Comparison of ENCODE assay signal across 8 cellular contexts in genomic region chr10:24503627-24504320, GRCh38.
A peak's percentile ranks its signal among the peaks of the same experiment; 100 is the strongest.
DNase-seq lines count a peak whose midpoint lies in the region; ATAC-seq and TF ChIP-seq lines count a peak whose summit lies in the region.

No MANE protein-coding gene starts in this region.

- ATAC-seq in GM19467 (IDR thresholded peaks at IDR 0.05; ENCODE audit: unreplicated experiment): peak; percentile 80
- no peak for ATAC-seq in HG02970 (IDR thresholded peaks at IDR 0.05; ENCODE audit: low FRiP score, unreplicated experiment)

- no peak overlapping the region for H3K27ac Mint-ChIP-seq in activated CD4-positive, alpha-beta T cell treated with anti-CD3 and anti-CD28 coated beads, Interleukin-2, amount 10 ng/mL, durations not matched to agents 7 days and 5 days
- no peak overlapping the region for H3K27ac Mint-ChIP-seq in glutamatergic neuron (ENCODE audit: unreplicated experiment)

- POLR2A ChIA-PET in activated CD4-positive, alpha-beta T cell treated with anti-CD3 and anti-CD28 coated beads, Interleukin-2, amount 10 ng/mL, durations not matched to agents 7 days and 5 days (lab: Charles Lee): no interaction called here

- CTCF ChIA-PET in activated CD4-positive, alpha-beta T cell treated with anti-CD3 and anti-CD28 coated beads, Interleukin-2, amount 10 ng/mL, durations not matched to agents 7 days and 5 days (lab: Charles Lee): interaction anchor here (3.0 kb wide), 1 partner anchor 15 kb away, joined by 10 read pairs; no protein-coding TSS in a partner anchor

- peaks cover 5% of the 10 kb centered on the region for H3K27me3 Mint-ChIP-seq in activated CD4-positive, alpha-beta T cell treated with anti-CD3 and anti-CD28 coated beads, Interleukin-2, amount 10 ng/mL, durations not matched to agents 7 days and 5 days
- no peaks in the 10 kb centered on the region for H3K27me3 Mint-ChIP-seq in glutamatergic neuron (ENCODE audit: unreplicated experiment)

- H3K4me3 Mint-ChIP-seq in activated CD4-positive, alpha-beta T cell treated with anti-CD3 and anti-CD28 coated beads, Interleukin-2, amount 10 ng/mL, durations not matched to agents 7 days and 5 days: no peak overlapping the region
- no peak overlapping the region for H3K4me3 Mint-ChIP-seq in glutamatergic neuron (ENCODE audit: unreplicated experiment)

- H3K4me3 ChIP-seq in LNCaP clone FGC (ENCODE audit: low read depth, low read length): no peak overlapping the region

- H3K36me3 Mint-ChIP-seq in activated CD4-positive, alpha-beta T cell treated with anti-CD3 and anti-CD28 coated beads, Interleukin-2, amount 10 ng/mL, durations not matched to agents 7 days and 5 days (ENCODE audit: low read depth): no peaks in the 10 kb centered on the region
- no peaks in the 10 kb centered on the region for H3K36me3 Mint-ChIP-seq in glutamatergic neuron (ENCODE audit: unreplicated experiment)

- TF ChIP-seq CTCF in LNCaP clone FGC (IDR thresholded peaks at IDR 0.05; ENCODE audit: control insufficient read depth, extremely low read depth, insufficient read depth) (peak; percentile 90), glutamatergic neuron (IDR thresholded peaks at IDR 0.05; ENCODE audit: partially characterized antibody, unreplicated experiment) (peak; percentile 60)

- DNase-seq in NCI-H146 (lab: John Stamatoyannopoulos, UW): peak; percentile 15
- no peak for DNase-seq in NCI-H146 treated with DMSO at 0.1 percent for 48 hours (lab: John Stamatoyannopoulos, UW; ENCODE audit: unreplicated experiment)
- DNase-seq in LNCaP clone FGC (ENCODE audit: low read depth): no peak
- peak; percentile 23 for DNase-seq in activated CD4-positive, alpha-beta T cell treated with anti-CD3 and anti-CD28 coated beads, Interleukin-2, amount 10 ng/mL, durations not matched to agents 7 days and 5 days
- peak; percentile 65 for DNase-seq in glutamatergic neuron
- peak; percentile 38 to 43 for DNase-seq in stimulated activated CD4-positive, alpha-beta T cell treated with anti-CD3 and anti-CD28 coated beads, Interleukin-2, amount 100 ng/mL, for 24 hours

- H3K4me1 Mint-ChIP-seq in activated CD4-positive, alpha-beta T cell treated with anti-CD3 and anti-CD28 coated beads, Interleukin-2, amount 10 ng/mL, durations not matched to agents 7 days and 5 days: no peaks in the 10 kb centered on the region
- no peaks in the 10 kb centered on the region for H3K4me1 Mint-ChIP-seq in glutamatergic neuron (ENCODE audit: low read depth, unreplicated experiment)

- H3K9me3 Mint-ChIP-seq in activated CD4-positive, alpha-beta T cell treated with anti-CD3 and anti-CD28 coated beads, Interleukin-2, amount 10 ng/mL, durations not matched to agents 7 days and 5 days: no peaks in the 10 kb centered on the region
- H3K9me3 Mint-ChIP-seq in glutamatergic neuron (ENCODE audit: unreplicated experiment): peaks cover 2% of the 10 kb centered on the region

Comparison
In these comparisons a context has a peak if more than half of its experiments do, and no peak if none do; other contexts are left out.
1. DNase-seq: peak in NCI-H146 (single experiment), activated CD4-positive, alpha-beta T cell treated with anti-CD3 and anti-CD28 coated beads, Interleukin-2, amount 10 ng/mL, durations not matched to agents 7 days and 5 days (single experiment), glutamatergic neuron (single experiment) and stimulated activated CD4-positive, alpha-beta T cell treated with anti-CD3 and anti-CD28 coated beads, Interleukin-2, amount 100 ng/mL, for 24 hours (2 of 2); none in NCI-H146 treated with DMSO at 0.1 percent for 48 hours (single experiment) and LNCaP clone FGC (single experiment).